Comparison of ENCODE assay signal across 2 cellular contexts in genomic region chr4:162061214-162061613, GRCh38.
TF ChIP-seq lines count a peak whose summit lies in the region.

No MANE protein-coding gene starts in this region.

TF ChIP-seq in SK-N-SH treated with all-trans-retinoic acid at 6 μM for 48 hours, 23 proteins besides CTCF, POLR2A, EP300 and RAD21 (continued from another document):
- TF ChIP-seq ZFP3 (CRISPR knock-in tag; IDR thresholded peaks at IDR 0.05) (no peak), BACH2 (CRISPR knock-in tag; IDR thresholded peaks at IDR 0.05; ENCODE audit: borderline replicate concordance) (no peak), SNAI2 (CRISPR knock-in tag; IDR thresholded peaks at IDR 0.05) (no peak), ESRRG (CRISPR knock-in tag; IDR thresholded peaks at IDR 0.05) (no peak), RARB (CRISPR knock-in tag; IDR thresholded peaks at IDR 0.05) (no peak), ZC3H10 (CRISPR knock-in tag; IDR thresholded peaks at IDR 0.05) (no peak), OSR1 (CRISPR knock-in tag; IDR thresholded peaks at IDR 0.05) (no peak), ZFP30 (CRISPR knock-in tag; IDR thresholded peaks at IDR 0.05) (no peak)
TF ChIP-seq in SK-N-SH treated with all-trans-retinoic acid at 6 μM for 48 hours: peak in this region for 0.

TF ChIP-seq in SK-N-SH, 30 proteins besides CTCF, POLR2A, EP300 and RAD21 (continued from another document):
- no peak for TF ChIP-seq IRF3 (IDR thresholded peaks at IDR 0.05; ENCODE audit: low read depth, low read length)
- no peak for TF ChIP-seq TAF1 (IDR thresholded peaks at IDR 0.05; ENCODE audit: borderline replicate concordance, low read depth, low read length)
- no peak for TF ChIP-seq CHD2 (IDR thresholded peaks at IDR 0.05; ENCODE audit: low read length, partially characterized antibody)
- TF ChIP-seq, protein P1, sequence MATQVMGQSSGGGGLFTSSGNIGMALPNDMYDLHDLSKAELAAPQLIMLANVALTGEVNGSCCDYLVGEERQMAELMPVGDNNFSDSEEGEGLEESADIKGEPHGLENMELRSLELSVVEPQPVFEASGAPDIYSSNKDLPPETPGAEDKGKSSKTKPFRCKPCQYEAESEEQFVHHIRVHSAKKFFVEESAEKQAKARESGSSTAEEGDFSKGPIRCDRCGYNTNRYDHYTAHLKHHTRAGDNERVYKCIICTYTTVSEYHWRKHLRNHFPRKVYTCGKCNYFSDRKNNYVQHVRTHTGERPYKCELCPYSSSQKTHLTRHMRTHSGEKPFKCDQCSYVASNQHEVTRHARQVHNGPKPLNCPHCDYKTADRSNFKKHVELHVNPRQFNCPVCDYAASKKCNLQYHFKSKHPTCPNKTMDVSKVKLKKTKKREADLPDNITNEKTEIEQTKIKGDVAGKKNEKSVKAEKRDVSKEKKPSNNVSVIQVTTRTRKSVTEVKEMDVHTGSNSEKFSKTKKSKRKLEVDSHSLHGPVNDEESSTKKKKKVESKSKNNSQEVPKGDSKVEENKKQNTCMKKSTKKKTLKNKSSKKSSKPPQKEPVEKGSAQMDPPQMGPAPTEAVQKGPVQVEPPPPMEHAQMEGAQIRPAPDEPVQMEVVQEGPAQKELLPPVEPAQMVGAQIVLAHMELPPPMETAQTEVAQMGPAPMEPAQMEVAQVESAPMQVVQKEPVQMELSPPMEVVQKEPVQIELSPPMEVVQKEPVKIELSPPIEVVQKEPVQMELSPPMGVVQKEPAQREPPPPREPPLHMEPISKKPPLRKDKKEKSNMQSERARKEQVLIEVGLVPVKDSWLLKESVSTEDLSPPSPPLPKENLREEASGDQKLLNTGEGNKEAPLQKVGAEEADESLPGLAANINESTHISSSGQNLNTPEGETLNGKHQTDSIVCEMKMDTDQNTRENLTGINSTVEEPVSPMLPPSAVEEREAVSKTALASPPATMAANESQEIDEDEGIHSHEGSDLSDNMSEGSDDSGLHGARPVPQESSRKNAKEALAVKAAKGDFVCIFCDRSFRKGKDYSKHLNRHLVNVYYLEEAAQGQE (IDR thresholded peaks at IDR 0.05; ENCODE audit: low read depth, low read length), result no peak
- TF ChIP-seq TCF12 (IDR thresholded peaks at IDR 0.05), result no peak
- TF ChIP-seq ZBTB33 (IDR thresholded peaks at IDR 0.05; ENCODE audit: borderline replicate concordance, low read depth), result no peak
- TF ChIP-seq EZH2phosphoT487 (IDR thresholded peaks at IDR 0.05; ENCODE audit: borderline replicate concordance, low read depth), result no peak
- no peak for TF ChIP-seq FOXM1 (IDR thresholded peaks at IDR 0.05; ENCODE audit: low read depth)
- no peak for TF ChIP-seq USF2 (IDR thresholded peaks at IDR 0.05; ENCODE audit: borderline replicate concordance, low read depth, low read length)
- TF ChIP-seq RXRA (IDR thresholded peaks at IDR 0.05; ENCODE audit: borderline replicate concordance, low read depth), result no peak
- TF ChIP-seq RCOR1 (IDR thresholded peaks at IDR 0.05; ENCODE audit: low read length), result no peak
